ENCODE assay signal across 9 cellular contexts in genomic region chr17:3911271-3912053, GRCh38. TPM values are rescaled to one million over a fixed set of nuclear protein-coding genes. Genes with fewer than 3 reads are reported as not detected.
DNase-seq lines count a peak whose midpoint lies in the region; ATAC-seq and TF ChIP-seq lines count a peak whose summit lies in the region.
"Had no signal": no experiment of that assay in that cellular context is flagged by ENCODE, and none has a peak within 500 bp of the region (broad histone marks: within the 10 kb centered on the region; RNA-seq: fewer than 3 reads in every experiment).

No MANE protein-coding gene starts in this region.

- TF ChIP-seq CTCF in suprapubic skin (IDR thresholded peaks at IDR 0.05): no peak

- no peak for TF ChIP-seq EP300 in suprapubic skin (IDR thresholded peaks at IDR 0.05)

- H3K27ac ChIP-seq in suprapubic skin: no peak overlapping the region

- H3K27me3 ChIP-seq in H7 (ENCODE audit: control insufficient read depth, insufficient read depth, low read length) (no peaks in the 10 kb centered on the region), suprapubic skin (no peaks in the 10 kb centered on the region)

- H3K4me3 ChIP-seq in H7 (ENCODE audit: insufficient read depth, low read depth, low read length): no peak overlapping the region
- H3K4me3 ChIP-seq in suprapubic skin: no peak overlapping the region

- peak overlapping the region; percentile 49 to 79 (median 67) for H3K4me3 Mint-ChIP-seq in naive thymus-derived CD8-positive, alpha-beta T cell

- no peaks in the 10 kb centered on the region for H3K9me3 Mint-ChIP-seq in naive thymus-derived CD8-positive, alpha-beta T cell

- peak; percentile 72 for DNase-seq in H7
- DNase-seq in NCI-H146 treated with DMSO at 0.1 percent for 48 hours (lab: John Stamatoyannopoulos, UW; ENCODE audit: unreplicated experiment): peak; percentile 13
- peak; percentile 45 for DNase-seq in activated T-cell treated with anti-CD3 and anti-CD28 coated beads for 24 hours (ENCODE audit: low read depth)
- DNase-seq in naive thymus-derived CD8-positive, alpha-beta T cell: peak; percentile 62 to 88 (median 84)
- no peak for DNase-seq in GM03348 (ENCODE audit: low spot score)
- DNase-seq in EL: no peak
- no peak for DNase-seq in suprapubic skin (ENCODE audit: low spot score in 2 of 2)

- peak overlapping the region; percentile 85 to 98 (median 94) for H3K27ac Mint-ChIP-seq in naive thymus-derived CD8-positive, alpha-beta T cell

- no peaks in the 10 kb centered on the region for H3K9me3 ChIP-seq in suprapubic skin

- ATAC-seq in GM18498 (IDR thresholded peaks at IDR 0.05; ENCODE audit: unreplicated experiment): peak; percentile 68
- peak; percentile 86 to 93 for ATAC-seq in naive thymus-derived CD8-positive, alpha-beta T cell

- H3K36me3 Mint-ChIP-seq in naive thymus-derived CD8-positive, alpha-beta T cell: no peaks in the 10 kb centered on the region

- no peaks in the 10 kb centered on the region for H3K27me3 Mint-ChIP-seq in naive thymus-derived CD8-positive, alpha-beta T cell

- H3K4me1 Mint-ChIP-seq in naive thymus-derived CD8-positive, alpha-beta T cell: peaks cover 28 to 60% (median 52%) of the 10 kb centered on the region in 4 donors

- peaks cover 18% of the 10 kb centered on the region for H3K4me1 ChIP-seq in suprapubic skin

- WGBS in suprapubic skin: 54% methylated on average over 30 of the region's 30 CpGs

- H3K36me3 ChIP-seq in H7 (replicated peaks; ENCODE audit: control insufficient read depth, insufficient read depth, low read length) (no peaks in the 10 kb centered on the region), suprapubic skin (no peaks in the 10 kb centered on the region)

- no peak for TF ChIP-seq POLR2A in suprapubic skin (IDR thresholded peaks at IDR 0.05)

- POLR2A ChIA-PET in naive thymus-derived CD8-positive, alpha-beta T cell (lab: Charles Lee): interaction anchor here (0.5 to 0.8 kb wide), 3 partner anchors 37 to 114 kb away, joined by 3 to 4 read pairs (median 4); no protein-coding TSS in a partner anchor

RNA-seq across cellular contexts. Expression of gene P2RX1, which starts 4.8 kb away (rescaled TPM):
- 0.10 and 0.33 TPM in 2 replicates for total RNA-seq in H7 (2014; rRNA removed; shearing (Covaris generic))
- total RNA-seq in naive thymus-derived CD8-positive, alpha-beta T cell: 1 to 10 TPM; 1.1 to 1.6 TPM
- polyA plus RNA-seq in naive thymus-derived CD8-positive, alpha-beta T cell: not detected
- total RNA-seq in suprapubic skin: 1 to 10 TPM in 2 of 4 donors, under 1 TPM in 2; 0.25 to 2.6 (median 1.2) TPM
- total RNA-seq: epithelial cell of proximal tubule had no signal

RNA-seq across cellular contexts. Expression of gene CAMKK1, which starts 18.6 kb away (rescaled TPM):
- total RNA-seq in H7 (2014; rRNA removed; shearing (Covaris generic)): 6.0 and 6.7 TPM in 2 replicates
- total RNA-seq in naive thymus-derived CD8-positive, alpha-beta T cell: 1 to 10 TPM; 5.0 to 5.3 TPM
- 1 to 10 TPM in 1 of 3 donors, under 1 TPM in 2; 0.33 to 1.5 (median 0.77) TPM for polyA plus RNA-seq in naive thymus-derived CD8-positive, alpha-beta T cell
- 10 to 100 TPM; 10.8 to 17.3 (median 12.9) TPM for total RNA-seq in suprapubic skin

RNA-seq across cellular contexts. Expression of gene ATP2A3, which starts 52.8 kb away (rescaled TPM):
- 5.7 and 5.8 TPM in 2 replicates for total RNA-seq in H7 (2014; rRNA removed; shearing (Covaris generic))
- total RNA-seq in naive thymus-derived CD8-positive, alpha-beta T cell: 100 to 1,000 TPM; 140 to 144 TPM
- polyA plus RNA-seq in naive thymus-derived CD8-positive, alpha-beta T cell: 10 to 100 TPM; 37.4 to 71.3 (median 47.7) TPM
- 10 to 100 TPM; 22.4 to 61.7 (median 34.7) TPM for total RNA-seq in suprapubic skin

Comparison
In these comparisons a context has a peak if more than half of its experiments do, and no peak if none do; other contexts are left out.
1. DNase-seq: peak in H7 (single experiment), NCI-H146 treated with DMSO at 0.1 percent for 48 hours (single experiment), activated T-cell treated with anti-CD3 and anti-CD28 coated beads for 24 hours (single experiment) and naive thymus-derived CD8-positive, alpha-beta T cell (10 of 10); none in GM03348 (single experiment), EL (single experiment) and suprapubic skin (0 of 2).